Comparison of ENCODE assay signal across 8 cellular contexts in the genomic region with DNA sequence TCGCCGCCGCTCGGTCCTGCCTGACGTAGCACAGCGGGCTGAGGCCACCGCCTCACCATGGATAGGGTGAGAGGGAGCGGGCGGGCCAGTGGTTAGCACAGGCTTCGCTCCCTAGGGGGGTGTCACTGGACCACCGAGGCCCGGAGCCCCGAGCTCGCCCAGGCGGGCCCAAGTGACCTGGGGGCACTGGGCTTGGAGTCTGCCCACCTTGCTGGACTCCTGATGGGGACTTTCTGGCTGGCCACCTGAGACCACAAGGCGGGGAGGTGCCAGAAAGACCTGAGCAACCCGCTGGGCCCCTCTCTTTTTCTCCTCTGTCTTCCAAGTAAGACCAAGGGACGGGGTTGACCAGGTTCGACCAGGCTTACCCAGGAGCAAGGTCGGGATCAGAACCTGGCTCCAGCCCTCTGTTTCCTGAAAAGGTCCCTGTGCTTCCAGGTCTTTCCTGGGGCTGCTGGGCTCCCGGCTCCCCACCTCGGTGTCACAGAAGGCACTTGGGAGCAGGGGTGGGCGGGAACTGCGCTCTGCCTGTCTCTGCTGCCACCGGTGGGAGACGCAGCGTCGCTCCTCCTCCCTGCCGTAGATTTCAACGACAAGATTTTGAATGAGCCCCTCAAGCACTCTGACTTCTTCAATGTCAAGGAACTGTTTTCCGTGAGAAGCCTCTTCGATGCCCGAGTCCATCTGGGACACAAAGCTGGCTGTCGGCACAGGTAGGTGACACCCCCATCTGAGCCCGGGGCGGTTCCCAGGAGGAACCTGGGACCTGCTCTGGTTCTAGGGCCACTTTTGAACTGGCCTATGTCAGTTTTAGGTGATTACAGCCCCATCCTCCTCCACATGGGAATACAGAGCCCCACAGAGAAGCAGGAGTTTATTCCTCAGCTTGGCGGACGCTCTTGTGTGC. TPM values are rescaled to one million over a fixed set of nuclear protein-coding genes. Genes with fewer than 3 reads are reported as not detected.
DNase-seq lines count a peak whose midpoint lies in the region; ATAC-seq and TF ChIP-seq lines count a peak whose summit lies in the region.

No MANE protein-coding gene starts in this region.

- CTCF ChIA-PET in CD8-positive, alpha-beta T cell (lab: Charles Lee), result interaction anchor here (1.3 kb wide), 1 partner anchor 16 kb away, joined by 3 read pairs; no protein-coding TSS in a partner anchor

- no peaks in the 10 kb centered on the region for H3K9me3 ChIP-seq in CD8-positive, alpha-beta T cell (ENCODE audit: low read length)
- H3K9me3 ChIP-seq in adrenal gland (replicated peaks in 1 of 3) (no peaks in the 10 kb centered on the region), iPS-20b (ENCODE audit: insufficient read depth, low read depth, low read length) (no peaks in the 10 kb centered on the region)

- no peak for TF ChIP-seq CTCF in CD8-positive, alpha-beta T cell (IDR thresholded peaks at IDR 0.05)
- TF ChIP-seq CTCF in adrenal gland (IDR thresholded peaks at IDR 0.05), result no peak

- H3K36me3 Mint-ChIP-seq in CD8-positive, alpha-beta T cell, result peaks cover 37% of the 10 kb centered on the region

- peaks cover 23% of the 10 kb centered on the region for H3K4me1 ChIP-seq in CD8-positive, alpha-beta T cell (ENCODE audit: insufficient read depth, low read length)
- H3K4me1 ChIP-seq in adrenal gland (replicated peaks in 1 of 2), result peaks cover 18% of the 10 kb centered on the region in 2 donors
- H3K4me1 ChIP-seq in iPS-20b (ENCODE audit: insufficient read depth, low read length), result peaks cover 8% of the 10 kb centered on the region; the same call in 1 of the 2 replicates

- WGBS in adrenal gland, 4 donors, result 39 to 45% (median 43%) methylated on average over 23 to 38 of the region's 38 CpGs

- intact Hi-C loops in CD8-positive, alpha-beta T cell (cut with DNase I, micrococcal nuclease), result loop anchor here in 1 of 2 experiments (10.0 kb wide), 2 partner anchors 1047 to 1337 kb away; a partner anchor contains a TSS
- intact Hi-C loops in adrenal gland (cut with DNase I), result no loop called here

- peaks cover 22% of the 10 kb centered on the region for H3K4me1 Mint-ChIP-seq in CD8-positive, alpha-beta T cell (ENCODE audit: low read depth)
- H3K4me1 Mint-ChIP-seq in stimulated activated naive CD8-positive, alpha-beta T cell treated with anti-CD3 and anti-CD28 coated beads, Interleukin-15, amount 100 ng/mL, for 72 hours, result peaks cover 34% of the 10 kb centered on the region

- peak overlapping the region; percentile 88 for H3K4me3 Mint-ChIP-seq in CD8-positive, alpha-beta T cell
- H3K4me3 Mint-ChIP-seq in stimulated activated naive CD8-positive, alpha-beta T cell treated with anti-CD3 and anti-CD28 coated beads, Interleukin-15, amount 100 ng/mL, for 72 hours, result peak overlapping the region; percentile 89 to 94

- H3K9ac ChIP-seq in iPS-20b (ENCODE audit: low read depth, low read length), result peak overlapping the region; percentile 87; the same call in 1 of the 2 replicates

- H3K27ac Mint-ChIP-seq in CD8-positive, alpha-beta T cell, result peak overlapping the region; percentile 46
- H3K27ac Mint-ChIP-seq in stimulated activated naive CD8-positive, alpha-beta T cell treated with anti-CD3 and anti-CD28 coated beads, Interleukin-15, amount 100 ng/mL, for 72 hours, result peak overlapping the region; percentile 78 to 98

- peak overlapping the region; percentile 58 for H3K27ac ChIP-seq in CD8-positive, alpha-beta T cell (ENCODE audit: low read depth, low read length)
- peak overlapping the region in 3 of 5 donors; percentile 61 to 87 (median 82) for H3K27ac ChIP-seq in adrenal gland
- H3K27ac ChIP-seq in iPS-20b (ENCODE audit: low read length), result peak overlapping the region; percentile 65

- POLR2A ChIA-PET in CD8-positive, alpha-beta T cell (lab: Charles Lee), result no interaction called here

- no peak for TF ChIP-seq POLR2A in adrenal gland (IDR thresholded peaks at IDR 0.05)

- H3K27me3 Mint-ChIP-seq in CD8-positive, alpha-beta T cell (ENCODE audit: low read depth), result no peaks in the 10 kb centered on the region
- H3K27me3 Mint-ChIP-seq in stimulated activated naive CD8-positive, alpha-beta T cell treated with anti-CD3 and anti-CD28 coated beads, Interleukin-15, amount 100 ng/mL, for 72 hours, result no peaks in the 10 kb centered on the region

- no peaks in the 10 kb centered on the region for H3K9me3 Mint-ChIP-seq in CD8-positive, alpha-beta T cell
- no peaks in the 10 kb centered on the region for H3K9me3 Mint-ChIP-seq in stimulated activated naive CD8-positive, alpha-beta T cell treated with anti-CD3 and anti-CD28 coated beads, Interleukin-15, amount 100 ng/mL, for 72 hours

- peaks cover 8% of the 10 kb centered on the region for H3K36me3 ChIP-seq in CD8-positive, alpha-beta T cell (ENCODE audit: insufficient read depth, low read length)
- H3K36me3 ChIP-seq in adrenal gland (replicated peaks in 1 of 2) (peaks cover 0 to 26% of the 10 kb centered on the region in 2 donors), iPS-20b (ENCODE audit: insufficient read depth, low read depth, low read length) (peaks cover 40% of the 10 kb centered on the region)

- H3K27me3 ChIP-seq in CD8-positive, alpha-beta T cell (ENCODE audit: insufficient read depth, low read length), result no peaks in the 10 kb centered on the region
- H3K27me3 ChIP-seq in adrenal gland (no peaks in the 10 kb centered on the region), iPS-20b (ENCODE audit: insufficient read depth, low read length) (peaks cover 6% of the 10 kb centered on the region; the same call in 1 of the 2 replicates)

- H3K4me3 ChIP-seq in CD8-positive, alpha-beta T cell (ENCODE audit: low read depth, low read length), result peak overlapping the region; percentile 62
- H3K4me3 ChIP-seq in adrenal gland (peak overlapping the region; percentile 67 to 91 (median 88)), iPS-20b (ENCODE audit: low read length) (peak overlapping the region; percentile 86)

- DNase-seq in CD8-positive, alpha-beta T cell, result peak in 2 of 7 experiments; percentile 38 to 43
- peak in 2 of 7 donors; percentile 15 to 77 for DNase-seq in adrenal gland
- no peak for DNase-seq in stimulated activated naive CD8-positive, alpha-beta T cell treated with anti-CD3 and anti-CD28 coated beads, Interleukin-15, amount 100 ng/mL, for 72 hours
- DNase-seq in A172 (ENCODE audit: low spot score), result no peak
- no peak for DNase-seq in NCI-H1092 (lab: John Stamatoyannopoulos, UW)

- peak; percentile 37 for ATAC-seq in CD8-positive, alpha-beta T cell
- ATAC-seq in HG03196 (IDR thresholded peaks at IDR 0.05; ENCODE audit: unreplicated experiment) (peak; percentile 29), GM21786 (IDR thresholded peaks at IDR 0.05; ENCODE audit: unreplicated experiment) (no peak)
- no peak for ATAC-seq in stimulated activated naive CD8-positive, alpha-beta T cell treated with anti-CD3 and anti-CD28 coated beads, Interleukin-15, amount 100 ng/mL, for 72 hours

RNA-seq across cellular contexts. Expression of a gene that starts 1.0 kb away (rescaled TPM):
- 10 to 100 TPM; 29.6 to 31.9 TPM for total RNA-seq in CD8-positive, alpha-beta T cell
- 10 to 100 TPM; 43.7 to 84.1 (median 64.7) TPM for total RNA-seq in adrenal gland
- 10 to 100 TPM; 31.8 to 62.0 (median 52.0) TPM for polyA plus RNA-seq in adrenal gland
- total RNA-seq in A172 (2014; rRNA removed; shearing (Covaris generic)), result 52.5 and 54.2 TPM in 2 replicates

RNA-seq across cellular contexts. Expression of a gene that starts 19.7 kb away (rescaled TPM):
- not detected for total RNA-seq in CD8-positive, alpha-beta T cell
- total RNA-seq in adrenal gland, result not detected
- not detected for polyA plus RNA-seq in adrenal gland
- 0.47 TPM in 1 of 2 replicates, not detected in the other for total RNA-seq in A172 (2014; rRNA removed; shearing (Covaris generic))

RNA-seq across cellular contexts. Expression of a gene that starts 21.9 kb away (rescaled TPM):
- under 1 TPM; 0.35 to 0.36 TPM for total RNA-seq in CD8-positive, alpha-beta T cell
- total RNA-seq in adrenal gland, result 10 to 100 TPM; 12.2 to 34.8 (median 19.1) TPM
- polyA plus RNA-seq in adrenal gland, result 10 to 100 TPM in 2 of 3 donors, 1 to 10 TPM in 1; 3.3 to 20.7 (median 11.5) TPM
- total RNA-seq in A172 (2014; rRNA removed; shearing (Covaris generic)), result 30.9 and 32.7 TPM in 2 replicates

RNA-seq across cellular contexts. Expression of a gene that starts 44.4 kb away (rescaled TPM):
- total RNA-seq in CD8-positive, alpha-beta T cell, result not detected
- total RNA-seq in adrenal gland, result not detected
- not detected for polyA plus RNA-seq in adrenal gland
- total RNA-seq in A172 (2014; rRNA removed; shearing (Covaris generic)), result not detected in 2 replicates

Comparison
In these comparisons a context has a peak if more than half of its experiments do, and no peak if none do; other contexts are left out.
1. ATAC-seq: peak in CD8-positive, alpha-beta T cell (single experiment) and HG03196 (single experiment); none in stimulated activated naive CD8-positive, alpha-beta T cell treated with anti-CD3 and anti-CD28 coated beads, Interleukin-15, amount 100 ng/mL, for 72 hours (single experiment) and GM21786 (single experiment).
2. RNA of a gene that starts 21.9 kb away (total RNA-seq): 30.9 to 32.7 TPM in A172 and 12.2 to 34.8 TPM in adrenal gland; 0.35 to 0.36 TPM in CD8-positive, alpha-beta T cell; every median in the first group is over 4 times any median in the second.
3. Peak in every context shown above with its lines, with median percentiles within 50 percentile points of each other: H3K27ac ChIP-seq and H3K4me3 ChIP-seq.